ENCODE assay signal across 5 cellular contexts in the genomic region with DNA sequence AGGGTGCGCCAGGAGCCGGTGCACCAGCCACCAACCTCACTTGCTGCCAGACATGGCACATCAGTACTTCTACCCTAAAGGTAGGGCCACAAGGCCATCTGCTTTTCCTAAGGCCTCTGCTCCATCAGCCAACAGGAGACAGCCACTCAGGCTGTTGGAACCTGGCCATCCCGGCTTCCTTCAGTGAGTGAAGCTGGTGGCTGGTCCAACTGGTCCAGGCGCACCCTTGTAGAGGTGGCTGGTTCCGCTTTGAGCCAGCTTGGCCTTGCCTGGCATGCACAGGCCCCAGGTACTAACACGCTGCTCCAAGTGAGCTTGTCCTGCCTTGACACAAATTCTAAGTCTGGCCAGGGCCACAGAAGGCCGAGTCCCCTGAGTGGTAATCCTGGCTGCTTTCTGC. TPM values are rescaled to one million over a fixed set of nuclear protein-coding genes. Genes with fewer than 3 reads are reported as not detected.
"Had no signal": no experiment of that assay in that cellular context is flagged by ENCODE, and none has a peak within 500 bp of the region (broad histone marks: within the 10 kb centered on the region; RNA-seq: fewer than 3 reads in every experiment).

No MANE protein-coding gene starts in this region.

RNA-seq across cellular contexts. Expression of a gene that starts 58.8 kb away (rescaled TPM):
- total RNA-seq: M059J, NCI-H460, PC-9, RPMI7951, SK-MEL-5 had no signal
